In the genomic region with DNA sequence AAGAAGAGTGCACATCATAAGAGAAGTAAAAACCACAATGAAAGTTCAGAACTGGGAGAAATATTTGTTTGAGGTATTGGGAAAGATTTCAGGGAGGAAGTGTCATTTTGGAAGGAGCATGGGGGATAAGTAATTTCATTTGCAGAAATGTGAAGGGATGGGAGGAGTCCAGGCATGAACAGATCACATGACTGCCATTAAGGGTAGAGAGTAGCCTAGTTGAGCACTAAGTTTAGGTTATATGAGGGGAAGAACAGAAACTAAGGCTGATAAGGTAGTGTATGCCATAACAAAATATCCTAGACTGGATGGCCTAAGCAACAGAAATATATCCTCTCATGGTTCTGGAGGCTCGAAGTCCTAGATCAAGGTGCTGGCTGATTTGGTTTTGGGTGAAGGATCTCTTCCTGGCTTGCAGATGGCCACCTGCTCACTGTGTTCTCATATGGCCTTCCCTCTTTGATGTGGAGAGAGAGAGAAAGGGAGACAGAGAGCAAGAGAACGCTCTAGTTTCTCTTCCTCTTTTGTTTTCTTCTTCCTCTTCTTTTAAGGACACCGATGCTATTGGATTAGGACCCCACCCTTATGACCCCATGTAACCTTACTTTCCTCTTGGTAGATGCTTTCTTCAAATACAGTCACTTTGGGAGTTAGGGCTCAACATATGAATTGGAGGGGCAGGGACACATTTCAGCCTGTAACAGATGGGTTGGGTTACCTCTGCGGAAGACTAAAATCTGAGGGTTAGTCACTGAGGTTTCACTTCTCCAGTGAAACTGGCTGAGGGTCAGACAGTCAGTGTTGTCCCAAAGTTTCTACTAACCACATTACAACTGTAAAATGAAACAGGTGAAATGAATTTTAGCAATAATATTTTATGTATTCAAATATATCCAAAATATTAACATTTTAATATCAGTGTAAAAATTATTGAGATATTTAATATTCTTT, we compare ENCODE assay signal across 10 cellular contexts.
A peak's percentile ranks its signal among the peaks of the same experiment; 100 is the strongest.
DNase-seq lines count a peak whose midpoint lies in the region; ATAC-seq lines count a peak whose summit lies in the region.
"Had no signal": no experiment of that assay in that cellular context is flagged by ENCODE, and none has a peak within 500 bp of the region (broad histone marks: within the 10 kb centered on the region; RNA-seq: fewer than 3 reads in every experiment).

No MANE protein-coding gene starts in this region.

- no peaks in the 10 kb centered on the region for H3K36me3 Mint-ChIP-seq in T-helper 2 cell treated with Interferon-gamma antibody and Interleukin-4, amounts not matched to agents 5 μg/mL and 100 μg/mL, for 36 hours (ENCODE audit: low read depth)

- H3K27me3 Mint-ChIP-seq in T-helper 2 cell treated with Interferon-gamma antibody and Interleukin-4, amounts not matched to agents 5 μg/mL and 100 μg/mL, for 36 hours (ENCODE audit: low read depth): peaks cover 15% of the 10 kb centered on the region

- H3K9me3 Mint-ChIP-seq in T-helper 2 cell treated with Interferon-gamma antibody and Interleukin-4, amounts not matched to agents 5 μg/mL and 100 μg/mL, for 36 hours: no peaks in the 10 kb centered on the region

- H3K27ac Mint-ChIP-seq in T-helper 2 cell treated with Interferon-gamma antibody and Interleukin-4, amounts not matched to agents 5 μg/mL and 100 μg/mL, for 36 hours: no peak overlapping the region

- ATAC-seq in GM18511 (IDR thresholded peaks at IDR 0.05; ENCODE audit: unreplicated experiment) (peak; percentile 85), GM21717 (IDR thresholded peaks at IDR 0.05; ENCODE audit: unreplicated experiment) (peak; percentile 88), HG03520 (IDR thresholded peaks at IDR 0.05; ENCODE audit: unreplicated experiment) (peak; percentile 70)

- DNase-seq in germinal center (ENCODE audit: low spot score) (peak; percentile 55), NCI-H345 treated with DMSO at 0.1 percent for 48 hours (lab: John Stamatoyannopoulos, UW; ENCODE audit: unreplicated experiment) (no peak), NCI-H524 (lab: John Stamatoyannopoulos, UW) (no peak), 8988T (no peak)
- DNase-seq in T-helper 2 cell treated with Interferon-gamma antibody and Interleukin-4, amounts not matched to agents 5 μg/mL and 100 μg/mL, for 36 hours (ENCODE audit: low spot score): no peak
- DNase-seq: dorsolateral prefrontal cortex, NCI-H1417 treated with DMSO at 0.1 percent for 48 hours had no signal

- H3K4me1 Mint-ChIP-seq in T-helper 2 cell treated with Interferon-gamma antibody and Interleukin-4, amounts not matched to agents 5 μg/mL and 100 μg/mL, for 36 hours (ENCODE audit: low read depth): peaks cover 5% of the 10 kb centered on the region

- H3K4me3 Mint-ChIP-seq in T-helper 2 cell treated with Interferon-gamma antibody and Interleukin-4, amounts not matched to agents 5 μg/mL and 100 μg/mL, for 36 hours: no peak overlapping the region
